8 cellular contexts compared by ENCODE assay signal in genomic region chr2:16756831-16757644, GRCh38.
A peak's percentile ranks its signal among the peaks of the same experiment; 100 is the strongest.
DNase-seq lines count a peak whose midpoint lies in the region; ATAC-seq and TF ChIP-seq lines count a peak whose summit lies in the region.

No MANE protein-coding gene starts in this region.

- peak; percentile 25 for DNase-seq in AG09319 (ENCODE audit: extremely low read depth, low read depth)
- DNase-seq in NCI-H226: peak; percentile 9
- DNase-seq in activated CD4-positive, CD25-positive, alpha-beta regulatory T cell treated with anti-CD3 and anti-CD28 coated beads, Interleukin-2, amount 50 U/mL, for 72 hours: peak; percentile 70
- peak; percentile 87 for DNase-seq in choroid plexus epithelial cell (ENCODE audit: low read depth)
- DNase-seq in left kidney (ENCODE audit: low read depth, low spot score): peak; percentile 88
- peak; percentile 30 to 60 for DNase-seq in stimulated activated CD4-positive, alpha-beta T cell treated with anti-CD3 and anti-CD28 coated beads, Interleukin-4, amount 100 ng/mL, for 4 hours

- ATAC-seq in GM18867 (IDR thresholded peaks at IDR 0.05; ENCODE audit: unreplicated experiment): peak; percentile 99
- peak; percentile 89 for ATAC-seq in HG03095 (IDR thresholded peaks at IDR 0.05; ENCODE audit: unreplicated experiment)

- TF ChIP-seq CTCF in AG09319 (IDR thresholded peaks at IDR 0.05; ENCODE audit: low read depth, low read length) (peak; percentile 82), choroid plexus epithelial cell (conservative IDR thresholded peaks at IDR 0.05; ENCODE audit: low read depth, low read length) (peak; percentile 96)

- H3K4me3 ChIP-seq in choroid plexus epithelial cell (ENCODE audit: low read depth, low read length): no peak overlapping the region

Comparison
In these comparisons a context has a peak if more than half of its experiments do, and no peak if none do; other contexts are left out.
1. DNase-seq: peak in every context shown above with its lines; median percentile 88 in left kidney; 87 in choroid plexus epithelial cell; 70 in activated CD4-positive, CD25-positive, alpha-beta regulatory T cell treated with anti-CD3 and anti-CD28 coated beads, Interleukin-2, amount 50 U/mL, for 72 hours; 45 in stimulated activated CD4-positive, alpha-beta T cell treated with anti-CD3 and anti-CD28 coated beads, Interleukin-4, amount 100 ng/mL, for 4 hours; 25 in AG09319; 9 in NCI-H226.